ENCODE assay signal across 15 cellular contexts in genomic region chr6:143062551-143062950, GRCh38. TPM values are rescaled to one million over a fixed set of nuclear protein-coding genes. Genes with fewer than 3 reads are reported as not detected.
DNase-seq lines count a peak whose midpoint lies in the region; ATAC-seq, FAIRE-seq and TF ChIP-seq lines count a peak whose summit lies in the region.
"Had no signal": no experiment of that assay in that cellular context is flagged by ENCODE, and none has a peak within 500 bp of the region (broad histone marks: within the 10 kb centered on the region; RNA-seq: fewer than 3 reads in every experiment).

No MANE protein-coding gene starts in this region.

- H3K4me3 ChIP-seq in HL-60 (replicated peaks; ENCODE audit: insufficient read depth, low read length), result no peak overlapping the region
- H3K4me3 ChIP-seq in HepG2 (replicated peaks in 1 of 3; ENCODE audit: insufficient read depth in 1 of 3, low read depth in 2 of 3, low read length in 3 of 3), result peak overlapping the region in 2 of 3 experiments; percentile 22 to 87; a peak in 1 of 6 replicates
- no peak overlapping the region for H3K4me3 ChIP-seq in OCI-LY7 (ENCODE audit: low read depth, low read length, poor library complexity, severe bottlenecking)
- H3K4me3 ChIP-seq: lung had no signal

- H3K9me2 ChIP-seq in OCI-LY7 (ENCODE audit: insufficient read depth, low read length), result no peaks in the 10 kb centered on the region

- peak overlapping the region; percentile 91 for H3K27ac ChIP-seq in HL-60 (replicated peaks)
- H3K27ac ChIP-seq in HepG2 (ENCODE audit: extremely low read length, insufficient read depth, low read length), result peak overlapping the region; percentile 98
- no peak overlapping the region for H3K27ac ChIP-seq in OCI-LY7 (ENCODE audit: low read depth, low read length, poor library complexity, severe bottlenecking)
- H3K27ac ChIP-seq: C4-2B had no signal

- no peak for TF ChIP-seq RAD21 in HepG2 (CRISPR knock-in tag; IDR thresholded peaks at IDR 0.05)

- TF ChIP-seq CTCF in HL-60 (IDR thresholded peaks at IDR 0.05; ENCODE audit: insufficient read depth, low read length) (no peak), WTC11 (IDR thresholded peaks at IDR 0.05) (no peak), HepG2 (CRISPR knock-in tag; IDR thresholded peaks at IDR 0.05) (no peak), OCI-LY7 (conservative IDR thresholded peaks at IDR 0.05; ENCODE audit: low read length) (no peak)

- TF ChIP-seq EP300 in HepG2 (IDR thresholded peaks at IDR 0.05; ENCODE audit: low read depth in 2 of 2, low read length in 2 of 2) (no peak), HepG2 (CRISPR knock-in tag; IDR thresholded peaks at IDR 0.05; ENCODE audit: borderline replicate concordance) (no peak)

- H3K36me3 ChIP-seq in HepG2 (replicated peaks in 1 of 2; ENCODE audit: control insufficient read depth in 1 of 2, insufficient read depth in 2 of 2, low read length in 2 of 2) (no peaks in the 10 kb centered on the region), OCI-LY7 (ENCODE audit: insufficient read depth, low read length) (no peaks in the 10 kb centered on the region)

- H3K9me3 Mint-ChIP-seq in WTC11, result peaks cover 12% of the 10 kb centered on the region
- H3K9me3 Mint-ChIP-seq: activated T-helper 17 cell treated with anti-CD3 and anti-CD28 coated beads, Interleukin-2, amount 50 U/mL, for 72 hours had no signal

- H3K27me3 Mint-ChIP-seq in WTC11 (ENCODE audit: low read depth), result no peaks in the 10 kb centered on the region
- H3K27me3 Mint-ChIP-seq: activated T-helper 17 cell treated with anti-CD3 and anti-CD28 coated beads, Interleukin-2, amount 50 U/mL, for 72 hours had no signal

- CTCF ChIA-PET in WTC11 (lab: Charles Lee) (interaction anchor here (0.8 kb wide), 1 partner anchor 588 kb away, joined by 3 read pairs; no protein-coding TSS in a partner anchor), HepG2 (lab: Yijun Ruan, JAX; ENCODE audit: low intra/inter-chr PET ratio, low total read pairs) (no interaction called here), OCI-LY7 (lab: Charles Lee; ENCODE audit: unreplicated experiment) (no interaction called here)

- FAIRE-seq in HepG2 (lab: Jason Lieb, UNC), result no peak
- FAIRE-seq: small intestine had no signal

- H3K4me1 ChIP-seq in HepG2 (ENCODE audit: insufficient read depth, low read length), result peaks cover 65% of the 10 kb centered on the region
- peaks cover 22% of the 10 kb centered on the region for H3K4me1 ChIP-seq in OCI-LY7 (ENCODE audit: insufficient read depth, low read length, poor library complexity, severe bottlenecking)

- peak overlapping the region; percentile 81 for H3K4me2 ChIP-seq in HepG2 (ENCODE audit: low read depth, low read length)
- no peak overlapping the region for H3K4me2 ChIP-seq in OCI-LY7 (ENCODE audit: low read length)

- peaks cover 14% of the 10 kb centered on the region for H3K36me3 Mint-ChIP-seq in WTC11

- TF ChIP-seq POLR2A in HepG2 (IDR thresholded peaks at IDR 0.05; ENCODE audit: insufficient read depth in 1 of 2, low read depth in 2 of 2, low read length in 2 of 2), result no peak

- WGBS in HepG2 (ENCODE audit: low lambda C conversion rate), result 100% methylated on average over 1 of the region's 1 CpG

- H2AFZ ChIP-seq in HepG2 (ENCODE audit: low read length) (no peak overlapping the region), OCI-LY7 (ENCODE audit: low read length) (no peak overlapping the region)

- intact Hi-C loops in HepG2 (cut with micrococcal nuclease; ENCODE audit: unreplicated experiment) (loop anchor here (5.0 kb wide), 4 partner anchors 135 to 365 kb away; no protein-coding TSS in a partner anchor), OCI-LY7 (cut with micrococcal nuclease; ENCODE audit: unreplicated experiment) (no loop called here)

- H3K4me1 Mint-ChIP-seq in WTC11, result peaks cover 60% of the 10 kb centered on the region

- peak overlapping the region; percentile 85 for H3K27ac Mint-ChIP-seq in WTC11

- DNase-seq in HL-60 (ENCODE audit: low read depth in 1 of 2, low spot score in 1 of 2) (no peak), WTC11 (ENCODE audit: low spot score) (no peak), HepG2 (ENCODE audit: low spot score) (no peak), retina (peak; percentile 2), kidney tubule cell (ENCODE audit: low spot score) (no peak), OCI-LY7 (ENCODE audit: low spot score) (no peak)
- DNase-seq: dorsolateral prefrontal cortex; hippocampal formation; NCI-H1417 treated with DMSO at 0.1 percent for 48 hours; small intestine; stimulated activated naive CD4-positive, alpha-beta T cell treated with Interleukin-2 at 50 U/mL for 16 hours had no signal

- H3K27me3 ChIP-seq in HL-60 (ENCODE audit: insufficient read depth, poor library complexity, severe bottlenecking), result no peaks in the 10 kb centered on the region
- no peaks in the 10 kb centered on the region; a peak in 1 of 5 replicates for H3K27me3 ChIP-seq in HepG2 (ENCODE audit: control insufficient read depth in 1 of 2, insufficient read depth in 2 of 2, low read length in 2 of 2)
- H3K27me3 ChIP-seq: dorsolateral prefrontal cortex had no signal

- peak overlapping the region; percentile 34 for H3K4me3 Mint-ChIP-seq in WTC11

- BruUV-seq in HepG2 (replicated peaks; lab: Mats Ljungman, UMichigan) (no TSS peak), OCI-LY7 (replicated peaks; lab: Mats Ljungman, UMichigan) (no TSS peak)

- ATAC-seq in WTC11 (peak; percentile 32), HepG2 (no peak), GM19452 (IDR thresholded peaks at IDR 0.05; ENCODE audit: unreplicated experiment) (no peak)
- ATAC-seq: activated T-helper 17 cell treated with anti-CD3 and anti-CD28 coated beads, Interleukin-2, amount 50 U/mL, for 72 hours had no signal

- peaks cover 12% of the 10 kb centered on the region; the same call in 1 of the 2 replicates for H3K9me3 ChIP-seq in HepG2 (ENCODE audit: low read length)
- no peaks in the 10 kb centered on the region for H3K9me3 ChIP-seq in OCI-LY7 (ENCODE audit: low read length)

- in situ Hi-C loops in HepG2 (cut with HindIII; ENCODE audit: extremely low pct_ligation_motif_present, low pct_unique_long_range_greater_than_20kb), result loop anchor here (5.0 kb wide), 1 partner anchor 115 kb away; the partner anchor contains the start of gene HIVEP2

- H3K79me2 ChIP-seq in HepG2 (ENCODE audit: insufficient read depth, low read length), result peaks cover 43% of the 10 kb centered on the region
- H3K79me2 ChIP-seq in OCI-LY7 (ENCODE audit: insufficient read depth, low read depth, low read length), result no peaks in the 10 kb centered on the region

- POLR2A ChIA-PET in WTC11 (lab: Charles Lee), result no interaction called here
- POLR2A ChIA-PET in HepG2 (lab: Yijun Ruan, JAX), result interaction anchor here (1.1 to 4.9 kb wide), 5 partner anchors 9 to 388 kb away, joined by 3 to 23 read pairs (median 6); partner anchors contain the start of genes ADAT2 and PEX3
- POLR2A ChIA-PET in OCI-LY7 (lab: Charles Lee), result no interaction called here

- H3K9ac ChIP-seq in HepG2 (ENCODE audit: insufficient read depth, low read depth, low read length), result peak overlapping the region; percentile 97; the same call in 1 of the 2 replicates

- H4K20me1 ChIP-seq in HepG2 (ENCODE audit: insufficient read depth, low read length), result no peaks in the 10 kb centered on the region
- H4K20me1 ChIP-seq in OCI-LY7 (ENCODE audit: insufficient read depth, low read length), result no peaks in the 10 kb centered on the region

TF ChIP-seq in WTC11, 78 proteins besides CTCF, POLR2A, EP300 and RAD21 (continues in another document):
- TF ChIP-seq HMGA2 (CRISPR knock-in tag; IDR thresholded peaks at IDR 0.05) (no peak), ZNF423 (CRISPR knock-in tag; IDR thresholded peaks at IDR 0.05) (0 out of 2 replicates have a peak, but pooled peaks have one; percentile 15)

TF ChIP-seq in HepG2, 621 proteins besides CTCF, POLR2A, EP300 and RAD21 (continues in another document):
- TF ChIP-seq RBAK (CRISPR knock-in tag; IDR thresholded peaks at IDR 0.05) (0 out of 2 replicates have a peak, but pooled peaks have one; percentile 18), ZKSCAN8 (CRISPR knock-in tag; IDR thresholded peaks at IDR 0.05; ENCODE audit: borderline replicate concordance) (0 out of 2 replicates have a peak, but pooled peaks have one; percentile 15), NR2F1 (CRISPR knock-in tag; IDR thresholded peaks at IDR 0.05) (no peak), SMAD9 (CRISPR knock-in tag; IDR thresholded peaks at IDR 0.05) (no peak), CERS6 (CRISPR knock-in tag; IDR thresholded peaks at IDR 0.05) (0 out of 2 replicates have a peak, but pooled peaks have one; percentile 27)

RNA-seq across cellular contexts. Expression of gene AIG1, which starts 1.9 kb away (rescaled TPM):
- total RNA-seq in WTC11 (2021) (38.8 to 44.0 TPM (median 39.3 TPM) in 3 replicates), HepG2 (2016; rRNA removed; fragmentation: Illumina TruSeq; extraction: Trizol) (92.2 and 115 TPM in 2 replicates), OCI-LY7 (2022) (0.40 and 0.85 TPM in 2 replicates)
- 69.0 and 78.3 TPM in 2 replicates for total RNA-seq in HepG2 (2016; cell fraction: cytosol; rRNA removed; fragmentation: Illumina TruSeq; extraction: Trizol; ENCODE audit: low read depth)
- total RNA-seq in HepG2 (2016; cell fraction: insoluble cytoplasmic fraction; rRNA removed; fragmentation: Illumina TruSeq; extraction: Trizol), result 86.4 and 118 TPM in 2 replicates
- total RNA-seq in HepG2 (2016; cell fraction: membrane; rRNA removed; fragmentation: Illumina TruSeq; extraction: Trizol), result 94.9 and 96.7 TPM in 2 replicates
- 108 and 110 TPM in 2 replicates for total RNA-seq in HepG2 (2016; cell fraction: nucleus; rRNA removed; fragmentation: Illumina TruSeq; extraction: Trizol)
- polyA plus RNA-seq in HepG2 (2011; rRNA removed), result 180 and 197 TPM in 2 replicates
- 168 and 200 TPM in 2 replicates for polyA plus RNA-seq in HepG2 (2011; cell fraction: cytosol; rRNA removed)
- 65.3 and 74.7 TPM in 2 replicates for polyA plus RNA-seq in HepG2 (2011; cell fraction: nucleus; rRNA removed)
- 127 and 143 TPM in 2 replicates for polyA plus RNA-seq in HepG2 (2012)
- polyA plus RNA-seq in HepG2 (2016; cell fraction: cytosol; fragmentation: Illumina TruSeq; extraction: Trizol; ENCODE audit: low read depth), result 95.4 and 123 TPM in 2 replicates
- polyA plus RNA-seq in HepG2 (2016; cell fraction: insoluble cytoplasmic fraction; fragmentation: Illumina TruSeq; extraction: Trizol; ENCODE audit: low read depth), result 91.2 and 101 TPM in 2 replicates
- 103 and 106 TPM in 2 replicates for polyA plus RNA-seq in HepG2 (2016; cell fraction: membrane; fragmentation: Illumina TruSeq; extraction: Trizol; ENCODE audit: low read depth)
- polyA plus RNA-seq in HepG2 (2016; cell fraction: nucleus; fragmentation: Illumina TruSeq; extraction: Trizol; ENCODE audit: insufficient read depth, low read depth), result 141 and 147 TPM in 2 replicates
- polyA minus RNA-seq in HepG2 (2011; rRNA and poly(A)+ RNA removed; ENCODE audit: low replicate concordance), result 20.3 and 109 TPM in 2 replicates
- 67.3 and 76.3 TPM in 2 replicates for polyA minus RNA-seq in HepG2 (2011; cell fraction: cytosol; rRNA and poly(A)+ RNA removed)
- 156 and 160 TPM in 2 replicates for polyA minus RNA-seq in HepG2 (2011; cell fraction: nucleus; rRNA and poly(A)+ RNA removed)
- 0.85 and 1.5 TPM in 2 replicates for total RNA-seq in OCI-LY7 (2014; rRNA removed; shearing (Covaris generic))

Comparison
In these comparisons a context has a peak if more than half of its experiments do, and no peak if none do; other contexts are left out.
1. H3K4me3 ChIP-seq: peak in HepG2 (2 of 3); none in HL-60 (single experiment) and OCI-LY7 (single experiment).
2. RNA of gene AIG1, which starts 1.9 kb away (total RNA-seq): 69.0 to 118 TPM in HepG2 and 38.8 to 44.0 TPM in WTC11; 0.40 to 1.5 TPM in OCI-LY7; every median in the first group is over 10 times any median in the second.